In the genomic region with DNA sequence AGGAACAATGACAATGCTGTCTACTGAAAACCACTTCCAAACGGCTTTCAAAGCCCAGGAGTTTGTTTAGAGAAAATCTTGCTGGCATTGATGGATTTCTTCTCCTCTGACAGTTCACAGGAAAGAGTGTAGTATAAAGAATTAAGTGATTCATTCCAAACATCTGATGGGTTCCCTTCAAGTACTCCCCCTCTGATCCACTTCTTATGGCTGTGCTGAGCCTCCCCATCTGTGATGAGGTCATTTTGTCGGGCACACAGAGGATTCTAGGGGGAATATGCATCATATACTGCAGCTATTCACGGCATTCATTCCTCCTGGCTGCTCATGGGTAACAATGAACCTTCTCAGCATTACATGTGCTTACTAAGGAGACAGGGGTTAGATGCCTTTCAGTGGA, we compare ENCODE assay signal across 14 cellular contexts.
A peak's percentile ranks its signal among the peaks of the same experiment; 100 is the strongest.
DNase-seq lines count a peak whose midpoint lies in the region; ATAC-seq lines count a peak whose summit lies in the region.
"Had no signal": no experiment of that assay in that cellular context is flagged by ENCODE, and none has a peak within 500 bp of the region (broad histone marks: within the 10 kb centered on the region; RNA-seq: fewer than 3 reads in every experiment).

No MANE protein-coding gene starts in this region.

- no peak for ATAC-seq in stimulated activated naive CD8-positive, alpha-beta T cell treated with anti-CD3 and anti-CD28 coated beads, Interleukin-15, Interleukin-2, amounts not matched to agents 100 U/mL and 50 U/mL, for 24 hours
- ATAC-seq in HG03039 (IDR thresholded peaks at IDR 0.05; ENCODE audit: unreplicated experiment) (no peak), GM21381 (IDR thresholded peaks at IDR 0.05; ENCODE audit: unreplicated experiment) (no peak)
- ATAC-seq: A549 had no signal

- no peaks in the 10 kb centered on the region for H3K27me3 Mint-ChIP-seq in stimulated activated naive CD8-positive, alpha-beta T cell treated with anti-CD3 and anti-CD28 coated beads, Interleukin-15, Interleukin-2, amounts not matched to agents 100 ng/mL and 50 ng/mL, for 24 hours

- no peak overlapping the region for H2AFZ ChIP-seq in Karpas-422 (ENCODE audit: low read length)

- no peaks in the 10 kb centered on the region for H3K36me3 ChIP-seq in Karpas-422 (ENCODE audit: insufficient read depth, low read length)

- H3K27ac Mint-ChIP-seq in stimulated activated naive CD8-positive, alpha-beta T cell treated with anti-CD3 and anti-CD28 coated beads, Interleukin-15, Interleukin-2, amounts not matched to agents 100 ng/mL and 50 ng/mL, for 24 hours, result peak overlapping the region; percentile 8

- H3K27ac ChIP-seq in caudate nucleus (ENCODE audit: low read depth, low read length) (peak overlapping the region; percentile 93), layer of hippocampus (ENCODE audit: low read depth, low read length) (peak overlapping the region; percentile 96), Karpas-422 (ENCODE audit: low read length) (no peak overlapping the region)
- H3K27ac ChIP-seq: A549, HL-60 had no signal

- no peak overlapping the region for H3K4me2 ChIP-seq in Karpas-422 (ENCODE audit: low read depth, low read length, poor library complexity, severe bottlenecking)
- H3K4me2 ChIP-seq: A549 had no signal

- no peaks in the 10 kb centered on the region for H3K9me3 Mint-ChIP-seq in stimulated activated naive CD8-positive, alpha-beta T cell treated with anti-CD3 and anti-CD28 coated beads, Interleukin-15, Interleukin-2, amounts not matched to agents 100 ng/mL and 50 ng/mL, for 24 hours

- no peaks in the 10 kb centered on the region for H3K9me3 ChIP-seq in Karpas-422 (ENCODE audit: low read length)
- H3K9me3 ChIP-seq: A549 had no signal

- H3K27me3 ChIP-seq in layer of hippocampus (ENCODE audit: control insufficient read depth, insufficient read depth, low read length), result no peaks in the 10 kb centered on the region
- no peaks in the 10 kb centered on the region for H3K27me3 ChIP-seq in Karpas-422 (ENCODE audit: low read length)

- H4K20me1 ChIP-seq in Karpas-422 (ENCODE audit: insufficient read depth, low read depth, low read length), result no peaks in the 10 kb centered on the region

- no peaks in the 10 kb centered on the region for H3K79me2 ChIP-seq in Karpas-422 (ENCODE audit: low read length)

- no peak overlapping the region for H3K9ac ChIP-seq in Karpas-422 (ENCODE audit: low read length)

- peaks cover 19% of the 10 kb centered on the region for H3K4me1 Mint-ChIP-seq in stimulated activated naive CD8-positive, alpha-beta T cell treated with anti-CD3 and anti-CD28 coated beads, Interleukin-15, Interleukin-2, amounts not matched to agents 100 ng/mL and 50 ng/mL, for 24 hours (ENCODE audit: low read depth)

- no peak overlapping the region for H3K4me3 ChIP-seq in Karpas-422 (ENCODE audit: low read length)
- H3K4me3 ChIP-seq: A549 had no signal

- no peaks in the 10 kb centered on the region for H3K4me1 ChIP-seq in Karpas-422 (ENCODE audit: low read length)

- in situ Hi-C loops in KBM-7 (cut with MboI; ENCODE audit: low pct_unique_long_range_greater_than_20kb, low sequenced_read_pairs), result no loop called here

- H3K36me3 Mint-ChIP-seq in stimulated activated naive CD8-positive, alpha-beta T cell treated with anti-CD3 and anti-CD28 coated beads, Interleukin-15, Interleukin-2, amounts not matched to agents 100 ng/mL and 50 ng/mL, for 24 hours (ENCODE audit: low read depth), result peaks cover 9% of the 10 kb centered on the region

- DNase-seq in stimulated activated naive CD8-positive, alpha-beta T cell treated with anti-CD3 and anti-CD28 coated beads, Interleukin-15, Interleukin-2, amounts not matched to agents 100 U/mL and 50 U/mL, for 24 hours, result no peak
- DNase-seq in caudate nucleus (lab: John Stamatoyannopoulos, UW) (peak in 29 of 61 donors; percentile 19 to 65 (median 39)), Karpas-422 (no peak), KBM-7 (no peak)
- DNase-seq: activated CD4-positive, alpha-beta T cell treated with anti-CD3 and anti-CD28 coated beads for 4 hours; activated naive CD4-positive, alpha-beta T cell; erythroblast; NCI-H2029 treated with DMSO at 0.1 percent for 48 hours had no signal

- no peak overlapping the region for H3K4me3 Mint-ChIP-seq in stimulated activated naive CD8-positive, alpha-beta T cell treated with anti-CD3 and anti-CD28 coated beads, Interleukin-15, Interleukin-2, amounts not matched to agents 100 ng/mL and 50 ng/mL, for 24 hours

- H3K9me2 ChIP-seq in Karpas-422 (replicated peaks; ENCODE audit: insufficient read depth, low read length), result no peaks in the 10 kb centered on the region
